Comparison of ENCODE assay signal across 1 cellular context in genomic region chr20:62824476-62825287, GRCh38.
TF ChIP-seq lines count a peak whose summit lies in the region.

No MANE protein-coding gene starts in this region.

TF ChIP-seq in HepG2, 621 proteins besides CTCF, POLR2A, EP300 and RAD21 (continues in another document):
- TF ChIP-seq, protein P1, sequence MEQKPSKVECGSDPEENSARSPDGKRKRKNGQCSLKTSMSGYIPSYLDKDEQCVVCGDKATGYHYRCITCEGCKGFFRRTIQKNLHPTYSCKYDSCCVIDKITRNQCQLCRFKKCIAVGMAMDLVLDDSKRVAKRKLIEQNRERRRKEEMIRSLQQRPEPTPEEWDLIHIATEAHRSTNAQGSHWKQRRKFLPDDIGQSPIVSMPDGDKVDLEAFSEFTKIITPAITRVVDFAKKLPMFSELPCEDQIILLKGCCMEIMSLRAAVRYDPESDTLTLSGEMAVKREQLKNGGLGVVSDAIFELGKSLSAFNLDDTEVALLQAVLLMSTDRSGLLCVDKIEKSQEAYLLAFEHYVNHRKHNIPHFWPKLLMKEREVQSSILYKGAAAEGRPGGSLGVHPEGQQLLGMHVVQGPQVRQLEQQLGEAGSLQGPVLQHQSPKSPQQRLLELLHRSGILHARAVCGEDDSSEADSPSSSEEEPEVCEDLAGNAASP (CRISPR knock-in tag; IDR thresholded peaks at IDR 0.05; ENCODE audit: borderline replicate concordance) = 0 out of 2 replicates have a peak, but pooled peaks have one; percentile 10
- TF ChIP-seq ZNF329 (CRISPR knock-in tag; IDR thresholded peaks at IDR 0.05; ENCODE audit: low read depth) = no peak
- no peak for TF ChIP-seq HMGA1 (CRISPR knock-in tag; conservative IDR thresholded peaks at IDR 0.05)
- no peak; the same call in 1 of the 2 replicates for TF ChIP-seq HMGXB3 (CRISPR knock-in tag; IDR thresholded peaks at IDR 0.05; ENCODE audit: borderline replicate concordance)
- TF ChIP-seq BORCS8-MEF2B (CRISPR knock-in tag; IDR thresholded peaks at IDR 0.05) = no peak
- TF ChIP-seq, protein P2, sequence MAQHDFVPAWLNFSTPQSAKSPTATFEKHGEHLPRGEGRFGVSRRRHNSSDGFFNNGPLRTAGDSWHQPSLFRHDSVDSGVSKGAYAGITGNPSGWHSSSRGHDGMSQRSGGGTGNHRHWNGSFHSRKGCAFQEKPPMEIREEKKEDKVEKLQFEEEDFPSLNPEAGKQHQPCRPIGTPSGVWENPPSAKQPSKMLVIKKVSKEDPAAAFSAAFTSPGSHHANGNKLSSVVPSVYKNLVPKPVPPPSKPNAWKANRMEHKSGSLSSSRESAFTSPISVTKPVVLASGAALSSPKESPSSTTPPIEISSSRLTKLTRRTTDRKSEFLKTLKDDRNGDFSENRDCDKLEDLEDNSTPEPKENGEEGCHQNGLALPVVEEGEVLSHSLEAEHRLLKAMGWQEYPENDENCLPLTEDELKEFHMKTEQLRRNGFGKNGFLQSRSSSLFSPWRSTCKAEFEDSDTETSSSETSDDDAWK (CRISPR knock-in tag; IDR thresholded peaks at IDR 0.05) = no peak
- no peak for TF ChIP-seq AGO1 (IDR thresholded peaks at IDR 0.05; ENCODE audit: low read depth, low read length, poor library complexity, severe bottlenecking)
- TF ChIP-seq KLF12 (CRISPR knock-in tag; IDR thresholded peaks at IDR 0.05; ENCODE audit: borderline replicate concordance) = 0 out of 2 replicates have a peak, but pooled peaks have one; percentile 19
- TF ChIP-seq TRAFD1 (CRISPR knock-in tag; IDR thresholded peaks at IDR 0.05; ENCODE audit: borderline replicate concordance) = peak; percentile 95; the same call in 1 of the 2 replicates
- peak; percentile 9 for TF ChIP-seq HNRNPLL (IDR thresholded peaks at IDR 0.05; ENCODE audit: low read depth, low read length, poor library complexity, severe bottlenecking)
- TF ChIP-seq, protein P3, sequence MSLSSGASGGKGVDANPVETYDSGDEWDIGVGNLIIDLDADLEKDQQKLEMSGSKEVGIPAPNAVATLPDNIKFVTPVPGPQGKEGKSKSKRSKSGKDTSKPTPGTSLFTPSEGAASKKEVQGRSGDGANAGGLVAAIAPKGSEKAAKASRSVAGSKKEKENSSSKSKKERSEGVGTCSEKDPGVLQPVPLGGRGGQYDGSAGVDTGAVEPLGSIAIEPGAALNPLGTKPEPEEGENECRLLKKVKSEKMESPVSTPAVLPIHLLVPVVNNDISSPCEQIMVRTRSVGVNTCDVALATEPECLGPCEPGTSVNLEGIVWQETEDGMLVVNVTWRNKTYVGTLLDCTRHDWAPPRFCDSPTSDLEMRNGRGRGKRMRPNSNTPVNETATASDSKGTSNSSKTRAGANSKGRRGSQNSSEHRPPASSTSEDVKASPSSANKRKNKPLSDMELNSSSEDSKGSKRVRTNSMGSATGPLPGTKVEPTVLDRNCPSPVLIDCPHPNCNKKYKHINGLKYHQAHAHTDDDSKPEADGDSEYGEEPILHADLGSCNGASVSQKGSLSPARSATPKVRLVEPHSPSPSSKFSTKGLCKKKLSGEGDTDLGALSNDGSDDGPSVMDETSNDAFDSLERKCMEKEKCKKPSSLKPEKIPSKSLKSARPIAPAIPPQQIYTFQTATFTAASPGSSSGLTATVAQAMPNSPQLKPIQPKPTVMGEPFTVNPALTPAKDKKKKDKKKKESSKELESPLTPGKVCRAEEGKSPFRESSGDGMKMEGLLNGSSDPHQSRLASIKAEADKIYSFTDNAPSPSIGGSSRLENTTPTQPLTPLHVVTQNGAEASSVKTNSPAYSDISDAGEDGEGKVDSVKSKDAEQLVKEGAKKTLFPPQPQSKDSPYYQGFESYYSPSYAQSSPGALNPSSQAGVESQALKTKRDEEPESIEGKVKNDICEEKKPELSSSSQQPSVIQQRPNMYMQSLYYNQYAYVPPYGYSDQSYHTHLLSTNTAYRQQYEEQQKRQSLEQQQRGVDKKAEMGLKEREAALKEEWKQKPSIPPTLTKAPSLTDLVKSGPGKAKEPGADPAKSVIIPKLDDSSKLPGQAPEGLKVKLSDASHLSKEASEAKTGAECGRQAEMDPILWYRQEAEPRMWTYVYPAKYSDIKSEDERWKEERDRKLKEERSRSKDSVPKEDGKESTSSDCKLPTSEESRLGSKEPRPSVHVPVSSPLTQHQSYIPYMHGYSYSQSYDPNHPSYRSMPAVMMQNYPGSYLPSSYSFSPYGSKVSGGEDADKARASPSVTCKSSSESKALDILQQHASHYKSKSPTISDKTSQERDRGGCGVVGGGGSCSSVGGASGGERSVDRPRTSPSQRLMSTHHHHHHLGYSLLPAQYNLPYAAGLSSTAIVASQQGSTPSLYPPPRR (CRISPR knock-in tag; IDR thresholded peaks at IDR 0.05; ENCODE audit: borderline replicate concordance) = peak; percentile 66
- TF ChIP-seq MAX (IDR thresholded peaks at IDR 0.05) = peak; percentile 31; the same call in 1 of the 2 replicates
- 0 out of 2 replicates have a peak, but pooled peaks have one; percentile 12 for TF ChIP-seq ZNF589 (CRISPR knock-in tag; conservative IDR thresholded peaks at IDR 0.05)
- peak; percentile 83; the same call in 1 of the 2 replicates for TF ChIP-seq ZBTB38 (CRISPR knock-in tag; IDR thresholded peaks at IDR 0.05)
- TF ChIP-seq ZNF605 (CRISPR knock-in tag; IDR thresholded peaks at IDR 0.05) = peak; percentile 39; the same call in 1 of the 2 replicates
- TF ChIP-seq KAT8 (CRISPR knock-in tag; IDR thresholded peaks at IDR 0.05) = no peak
- TF ChIP-seq ZNF513 (CRISPR knock-in tag; conservative IDR thresholded peaks at IDR 0.05) = 0 out of 2 replicates have a peak, but pooled peaks have one; percentile 69
- TF ChIP-seq, protein P4, sequence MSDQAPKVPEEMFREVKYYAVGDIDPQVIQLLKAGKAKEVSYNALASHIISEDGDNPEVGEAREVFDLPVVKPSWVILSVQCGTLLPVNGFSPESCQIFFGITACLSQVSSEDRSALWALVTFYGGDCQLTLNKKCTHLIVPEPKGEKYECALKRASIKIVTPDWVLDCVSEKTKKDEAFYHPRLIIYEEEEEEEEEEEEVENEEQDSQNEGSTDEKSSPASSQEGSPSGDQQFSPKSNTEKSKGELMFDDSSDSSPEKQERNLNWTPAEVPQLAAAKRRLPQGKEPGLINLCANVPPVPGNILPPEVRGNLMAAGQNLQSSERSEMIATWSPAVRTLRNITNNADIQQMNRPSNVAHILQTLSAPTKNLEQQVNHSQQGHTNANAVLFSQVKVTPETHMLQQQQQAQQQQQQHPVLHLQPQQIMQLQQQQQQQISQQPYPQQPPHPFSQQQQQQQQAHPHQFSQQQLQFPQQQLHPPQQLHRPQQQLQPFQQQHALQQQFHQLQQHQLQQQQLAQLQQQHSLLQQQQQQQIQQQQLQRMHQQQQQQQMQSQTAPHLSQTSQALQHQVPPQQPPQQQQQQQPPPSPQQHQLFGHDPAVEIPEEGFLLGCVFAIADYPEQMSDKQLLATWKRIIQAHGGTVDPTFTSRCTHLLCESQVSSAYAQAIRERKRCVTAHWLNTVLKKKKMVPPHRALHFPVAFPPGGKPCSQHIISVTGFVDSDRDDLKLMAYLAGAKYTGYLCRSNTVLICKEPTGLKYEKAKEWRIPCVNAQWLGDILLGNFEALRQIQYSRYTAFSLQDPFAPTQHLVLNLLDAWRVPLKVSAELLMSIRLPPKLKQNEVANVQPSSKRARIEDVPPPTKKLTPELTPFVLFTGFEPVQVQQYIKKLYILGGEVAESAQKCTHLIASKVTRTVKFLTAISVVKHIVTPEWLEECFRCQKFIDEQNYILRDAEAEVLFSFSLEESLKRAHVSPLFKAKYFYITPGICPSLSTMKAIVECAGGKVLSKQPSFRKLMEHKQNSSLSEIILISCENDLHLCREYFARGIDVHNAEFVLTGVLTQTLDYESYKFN (CRISPR knock-in tag; conservative IDR thresholded peaks at IDR 0.05) = peak; percentile 77
- TF ChIP-seq ZNF788 (CRISPR knock-in tag; IDR thresholded peaks at IDR 0.05; ENCODE audit: borderline replicate concordance) = no peak
- peak; percentile 73 for TF ChIP-seq FOSL2 (CRISPR knock-in tag; IDR thresholded peaks at IDR 0.05)
- TF ChIP-seq ZNF768 (CRISPR knock-in tag; IDR thresholded peaks at IDR 0.05) = peak; percentile 69; the same call in 1 of the 2 replicates
- no peak for TF ChIP-seq ZNF619 (CRISPR knock-in tag; IDR thresholded peaks at IDR 0.05)
- TF ChIP-seq, protein P5, sequence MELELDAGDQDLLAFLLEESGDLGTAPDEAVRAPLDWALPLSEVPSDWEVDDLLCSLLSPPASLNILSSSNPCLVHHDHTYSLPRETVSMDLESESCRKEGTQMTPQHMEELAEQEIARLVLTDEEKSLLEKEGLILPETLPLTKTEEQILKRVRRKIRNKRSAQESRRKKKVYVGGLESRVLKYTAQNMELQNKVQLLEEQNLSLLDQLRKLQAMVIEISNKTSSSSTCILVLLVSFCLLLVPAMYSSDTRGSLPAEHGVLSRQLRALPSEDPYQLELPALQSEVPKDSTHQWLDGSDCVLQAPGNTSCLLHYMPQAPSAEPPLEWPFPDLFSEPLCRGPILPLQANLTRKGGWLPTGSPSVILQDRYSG (CRISPR knock-in tag; IDR thresholded peaks at IDR 0.05) = no peak
- TF ChIP-seq GATAD2A (CRISPR knock-in tag; IDR thresholded peaks at IDR 0.05) = no peak
- TF ChIP-seq, protein P6, sequence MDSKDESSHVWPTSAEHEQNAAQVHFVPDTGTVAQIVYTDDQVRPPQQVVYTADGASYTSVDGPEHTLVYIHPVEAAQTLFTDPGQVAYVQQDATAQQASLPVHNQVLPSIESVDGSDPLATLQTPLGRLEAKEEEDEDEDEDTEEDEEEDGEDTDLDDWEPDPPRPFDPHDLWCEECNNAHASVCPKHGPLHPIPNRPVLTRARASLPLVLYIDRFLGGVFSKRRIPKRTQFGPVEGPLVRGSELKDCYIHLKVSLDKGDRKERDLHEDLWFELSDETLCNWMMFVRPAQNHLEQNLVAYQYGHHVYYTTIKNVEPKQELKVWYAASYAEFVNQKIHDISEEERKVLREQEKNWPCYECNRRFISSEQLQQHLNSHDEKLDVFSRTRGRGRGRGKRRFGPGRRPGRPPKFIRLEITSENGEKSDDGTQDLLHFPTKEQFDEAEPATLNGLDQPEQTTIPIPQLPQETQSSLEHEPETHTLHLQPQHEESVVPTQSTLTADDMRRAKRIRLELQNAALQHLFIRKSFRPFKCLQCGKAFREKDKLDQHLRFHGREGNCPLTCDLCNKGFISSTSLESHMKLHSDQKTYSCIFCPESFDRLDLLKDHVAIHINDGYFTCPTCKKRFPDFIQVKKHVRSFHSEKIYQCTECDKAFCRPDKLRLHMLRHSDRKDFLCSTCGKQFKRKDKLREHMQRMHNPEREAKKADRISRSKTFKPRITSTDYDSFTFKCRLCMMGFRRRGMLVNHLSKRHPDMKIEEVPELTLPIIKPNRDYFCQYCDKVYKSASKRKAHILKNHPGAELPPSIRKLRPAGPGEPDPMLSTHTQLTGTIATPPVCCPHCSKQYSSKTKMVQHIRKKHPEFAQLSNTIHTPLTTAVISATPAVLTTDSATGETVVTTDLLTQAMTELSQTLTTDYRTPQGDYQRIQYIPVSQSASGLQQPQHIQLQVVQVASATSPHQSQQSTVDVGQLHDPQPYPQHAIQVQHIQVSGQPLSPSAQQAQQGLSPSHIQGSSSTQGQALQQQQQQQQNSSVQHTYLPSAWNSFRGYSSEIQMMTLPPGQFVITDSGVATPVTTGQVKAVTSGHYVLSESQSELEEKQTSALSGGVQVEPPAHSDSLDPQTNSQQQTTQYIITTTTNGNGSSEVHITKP (CRISPR knock-in tag; IDR thresholded peaks at IDR 0.05; ENCODE audit: low read depth) = no peak
- TF ChIP-seq MIER2 (CRISPR knock-in tag; IDR thresholded peaks at IDR 0.05) = no peak
- no peak for TF ChIP-seq CCDC6 (CRISPR knock-in tag; IDR thresholded peaks at IDR 0.05)
- peak; percentile 60; the same call in 1 of the 2 replicates for TF ChIP-seq ZNF225 (CRISPR knock-in tag; IDR thresholded peaks at IDR 0.05)
